Comparison of ENCODE assay signal across 27 cellular contexts in genomic region chr1:232077809-232078208, GRCh38.
"Had no signal": no experiment of that assay in that cellular context is flagged by ENCODE, and none has a peak within 500 bp of the region (broad histone marks: within the 10 kb centered on the region; RNA-seq: fewer than 3 reads in every experiment).

No MANE protein-coding gene starts in this region.

- FAIRE-seq: urothelium cell line had no signal

- H3K36me3 ChIP-seq: stomach, suprapubic skin, thoracic aorta, thyroid gland, tibial artery, tibial nerve, transverse colon, upper lobe of left lung, upper lobe of right lung, uterus, vagina had no signal

- H3K27me3 ChIP-seq: stomach, suprapubic skin, testis, thyroid gland, tibial artery, tibial nerve, transverse colon, upper lobe of left lung, upper lobe of right lung, uterus, vagina had no signal

- H3K9me3 ChIP-seq: suprapubic skin, testis, thoracic aorta, thyroid gland, tibial artery, upper lobe of left lung, upper lobe of right lung, uterus, vagina had no signal

- DNase-seq: stimulated activated CD4-positive, alpha-beta T cell treated with anti-CD3 and anti-CD28 coated beads, Interleukin-2, amount 100 ng/mL, for 48 hours; stimulated activated CD4-positive, alpha-beta T cell treated with anti-CD3 and anti-CD28 coated beads, Interleukin-4, amount 100 ng/mL, for 1 hour; stimulated activated CD4-positive, alpha-beta T cell treated with anti-CD3 and anti-CD28 coated beads, Interleukin-4, amount 100 ng/mL, for 24 hours; stimulated activated CD4-positive, alpha-beta T cell treated with anti-CD3 and anti-CD28 coated beads, Interleukin-4, amount 100 ng/mL, for 4 hours; stimulated activated CD8-positive, alpha-beta memory T cell treated with anti-CD3 and anti-CD28 coated beads, Interleukin-4, amount 100 ng/mL, for 48 hours; stimulated activated naive B cell treated with anti-CD40 and anti-IgM and Interleukin-4, amounts not matched to agents 10 μg/mL and 1 μg/mL and 100 μg/mL, for 72 hours; stimulated activated naive CD4-positive, alpha-beta T cell; stimulated activated naive CD4-positive, alpha-beta T cell treated with Interleukin-2 at 50 U/mL for 16 hours; stimulated activated naive CD8-positive, alpha-beta T cell treated with anti-CD3 and anti-CD28 coated beads, Interleukin-15, amount 100 ng/mL, for 72 hours; stimulated activated naive CD8-positive, alpha-beta T cell treated with anti-CD3 and anti-CD28 coated beads, Interleukin-15, Interleukin-2, amounts not matched to agents 100 U/mL and 50 U/mL, for 24 hours; stomach; substantia nigra; testis; thyroid gland; tibial artery; transverse colon; trophoblast cell; upper lobe of left lung; upper lobe of right lung; uterus had no signal

- ATAC-seq: stimulated activated effector memory CD8-positive, alpha-beta T cell treated with anti-CD3 and anti-CD28 coated beads, Interleukin-12 subunit alpha, Interleukin-12 subunit beta, amount 100 ng/mL, for 72 hours; stimulated activated memory B cell treated with anti-CD40 and anti-IgM and Interleukin-4, amounts not matched to agents 10 μg/mL and 1 μg/mL and 100 μg/mL, for 72 hours; stimulated activated naive B cell treated with anti-CD40 and anti-IgM and Interleukin-4, amounts not matched to agents 10 μg/mL and 1 μg/mL and 100 μg/mL, for 72 hours; stimulated activated naive CD8-positive, alpha-beta T cell treated with anti-CD3 and anti-CD28 coated beads, Interleukin-15, amount 100 ng/mL, for 72 hours; stimulated activated naive CD8-positive, alpha-beta T cell treated with anti-CD3 and anti-CD28 coated beads, Interleukin-15, Interleukin-2, amounts not matched to agents 100 U/mL and 50 U/mL, for 24 hours; upper lobe of right lung had no signal

- H3K4me3 ChIP-seq: stomach, suprapubic skin, testis, thoracic aorta, thyroid gland, tibial artery, tibial nerve, transverse colon, upper lobe of left lung, upper lobe of right lung, uterus, vagina had no signal

- H3K27ac ChIP-seq: stomach, suprapubic skin, testis, thoracic aorta, thyroid gland, tibial artery, tibial nerve, transverse colon, upper lobe of left lung, upper lobe of right lung, uterus, vagina had no signal

- H3K4me1 ChIP-seq: stomach, suprapubic skin, testis, thyroid gland, tibial artery, tibial nerve, transverse colon, upper lobe of left lung, upper lobe of right lung, uterus, vagina had no signal
